ENCODE assay signal across 14 cellular contexts in the genomic region with DNA sequence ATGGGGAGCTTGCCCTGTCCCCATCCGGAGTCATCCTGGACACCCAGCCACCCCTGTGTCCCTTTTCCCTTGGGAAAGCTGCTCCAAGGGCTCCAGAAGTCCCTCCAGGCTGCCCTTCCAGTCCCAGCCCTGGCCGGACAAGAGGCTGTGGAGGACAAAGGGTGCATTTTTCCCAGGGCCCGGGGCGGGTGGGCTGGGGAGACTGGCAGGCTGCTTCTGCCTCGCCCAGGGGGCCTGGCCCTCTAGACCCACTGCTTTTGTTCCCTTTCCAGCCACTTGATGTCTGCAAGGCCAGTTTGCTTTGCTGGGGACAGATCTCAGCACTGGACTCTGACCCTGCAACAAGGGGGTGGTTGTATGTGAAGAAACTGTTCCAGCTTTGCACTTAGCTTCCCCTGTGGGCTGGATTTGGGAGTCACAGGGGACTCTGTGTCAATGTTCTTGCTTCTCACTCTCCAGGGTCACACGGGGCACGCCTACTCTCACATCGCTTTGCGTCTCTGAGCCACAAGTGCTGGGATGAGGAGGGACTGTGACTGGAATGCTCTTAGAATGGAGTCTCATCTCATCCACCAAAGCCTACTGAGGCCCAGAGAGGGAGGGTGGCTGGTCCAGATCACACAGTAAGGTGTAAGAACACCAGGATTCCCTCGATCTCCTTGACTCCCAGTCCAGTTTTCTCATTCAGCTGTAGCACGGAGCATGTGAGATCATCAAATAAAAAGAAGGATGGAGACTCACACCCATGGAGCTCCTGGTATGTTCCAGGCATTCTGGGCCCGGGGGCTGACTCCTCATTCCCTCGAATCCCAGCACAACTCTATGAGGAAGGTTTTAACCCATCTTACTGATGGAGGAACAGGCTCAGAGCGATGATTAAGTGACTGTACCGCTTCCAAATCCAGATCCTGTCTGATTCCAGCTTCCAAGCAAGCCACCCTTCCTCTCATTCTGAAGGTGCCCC. TPM values are rescaled to one million over a fixed set of nuclear protein-coding genes. Genes with fewer than 3 reads are reported as not detected.
A peak's percentile ranks its signal among the peaks of the same experiment; 100 is the strongest.
DNase-seq lines count a peak whose midpoint lies in the region; ATAC-seq and TF ChIP-seq lines count a peak whose summit lies in the region.
"Had no signal": no experiment of that assay in that cellular context is flagged by ENCODE, and none has a peak within 500 bp of the region (broad histone marks: within the 10 kb centered on the region; RNA-seq: fewer than 3 reads in every experiment).

No MANE protein-coding gene starts in this region.

- H3K27ac ChIP-seq in left ventricle myocardium inferior (replicated peaks) (peak overlapping the region; percentile 93), osteoblast (ENCODE audit: low read depth, low read length) (peak overlapping the region; percentile 68), upper lobe of right lung (peak overlapping the region; percentile 71)
- H3K27ac ChIP-seq: 22Rv1 had no signal

- peak overlapping the region; percentile 40 for H3K4me2 ChIP-seq in osteoblast (ENCODE audit: insufficient read depth, low read length)

- peak; percentile 50 for DNase-seq in DMS53 (lab: John Stamatoyannopoulos, UW)
- no peak for DNase-seq in DMS53 treated with DMSO at 0.1 percent for 48 hours (lab: John Stamatoyannopoulos, UW; ENCODE audit: unreplicated experiment)
- DNase-seq in left ventricle myocardium inferior, result peak; percentile 65
- peak; percentile 84 for DNase-seq in osteoblast (ENCODE audit: insufficient read length, low spot score, missing footprints)
- no peak for DNase-seq in upper lobe of right lung
- DNase-seq in activated CD8-positive, alpha-beta memory T cell treated with anti-CD3 and anti-CD28 coated beads, Interleukin-2, amount 50 U/mL, for 48 hours, result no peak
- DNase-seq: activated naive CD4-positive, alpha-beta T cell; HCEC 1CT; immature natural killer cell; NCI-H1436 treated with DMSO at 0.1 percent for 48 hours; T-cell had no signal

- H3K9me3 ChIP-seq in left ventricle myocardium inferior (replicated peaks) (no peaks in the 10 kb centered on the region), osteoblast (ENCODE audit: low read depth, low read length) (no peaks in the 10 kb centered on the region), upper lobe of right lung (no peaks in the 10 kb centered on the region)

- H3K4me3 ChIP-seq in left ventricle myocardium inferior (no peak overlapping the region), osteoblast (ENCODE audit: insufficient read depth, low read length) (no peak overlapping the region), upper lobe of right lung (no peak overlapping the region)

- peak overlapping the region; percentile 82 for H2AFZ ChIP-seq in osteoblast (ENCODE audit: low read length)

- H3K79me2 ChIP-seq in osteoblast (ENCODE audit: insufficient read depth, low read length), result no peaks in the 10 kb centered on the region

- ATAC-seq in upper lobe of right lung (no peak), HG02763 (IDR thresholded peaks at IDR 0.05; ENCODE audit: unreplicated experiment) (no peak), GM19397 (IDR thresholded peaks at IDR 0.05; ENCODE audit: unreplicated experiment) (no peak)
- ATAC-seq: T-cell had no signal

- H3K36me3 ChIP-seq in left ventricle myocardium inferior (no peaks in the 10 kb centered on the region), osteoblast (ENCODE audit: insufficient read depth, low read length) (no peaks in the 10 kb centered on the region), upper lobe of right lung (no peaks in the 10 kb centered on the region)

- TF ChIP-seq CTCF in left ventricle myocardium inferior (IDR thresholded peaks at IDR 0.05; ENCODE audit: borderline replicate concordance) (peak; percentile 12), osteoblast (IDR thresholded peaks at IDR 0.05; ENCODE audit: extremely low read depth, low read depth, low read length) (no peak), upper lobe of right lung (IDR thresholded peaks at IDR 0.05) (no peak)

- intact Hi-C loops in left ventricle myocardium inferior (cut with micrococcal nuclease) (loop anchor here (5.0 kb wide), 1 partner anchor 83 kb away; no protein-coding TSS in a partner anchor), upper lobe of right lung (cut with DNase I) (no loop called here)

- peaks cover 74% of the 10 kb centered on the region for H3K4me1 ChIP-seq in left ventricle myocardium inferior
- peaks cover 34% of the 10 kb centered on the region for H3K4me1 ChIP-seq in osteoblast (ENCODE audit: insufficient read depth, low read length)
- peaks cover 34% of the 10 kb centered on the region for H3K4me1 ChIP-seq in upper lobe of right lung

- peaks cover 9% of the 10 kb centered on the region for H3K27me3 ChIP-seq in left ventricle myocardium inferior (ENCODE audit: low read depth)
- peaks cover 1% of the 10 kb centered on the region for H3K27me3 ChIP-seq in osteoblast (ENCODE audit: insufficient read depth, low read length)
- H3K27me3 ChIP-seq in upper lobe of right lung, result no peaks in the 10 kb centered on the region

- no peaks in the 10 kb centered on the region for H4K20me1 ChIP-seq in osteoblast (ENCODE audit: insufficient read depth, low read length)

RNA-seq across cellular contexts. Expression of a gene that starts 59.9 kb away (rescaled TPM):
- total RNA-seq in left ventricle myocardium inferior, result 33.5 TPM
- total RNA-seq in osteoblast, result 72.2 and 80.0 TPM in 2 replicates
- 96.4 TPM for total RNA-seq in upper lobe of right lung

Comparison
In these comparisons a context has a peak if more than half of its experiments do, and no peak if none do; other contexts are left out.
1. DNase-seq: peak in DMS53 (single experiment), left ventricle myocardium inferior (single experiment) and osteoblast (single experiment); none in DMS53 treated with DMSO at 0.1 percent for 48 hours (single experiment), upper lobe of right lung (single experiment) and activated CD8-positive, alpha-beta memory T cell treated with anti-CD3 and anti-CD28 coated beads, Interleukin-2, amount 50 U/mL, for 48 hours (single experiment).
2. Peak in every context shown above with its lines, with median percentiles within 50 percentile points of each other: H3K27ac ChIP-seq.